In genomic region chr1:147241955-147242448, GRCh38 we compare ENCODE assay signal across 8 cellular contexts. TPM values are rescaled to one million over a fixed set of nuclear protein-coding genes. Genes with fewer than 3 reads are reported as not detected.
DNase-seq lines count a peak whose midpoint lies in the region; ATAC-seq and TF ChIP-seq lines count a peak whose summit lies in the region.

No MANE protein-coding gene starts in this region.

- intact Hi-C loops in ascending aorta (cut with DNase I) (loop anchor here (1.0 to 2.0 kb wide), 2 partner anchors 31 to 70 kb away; partner anchors contain the start of gene PRKAB2), left lung (cut with DNase I) (loop anchor here in 1 of 2 donors (5.0 kb wide), 1 partner anchor 70 kb away; the partner anchor contains the start of gene PRKAB2)

- DNase-seq in activated T-cell treated with anti-CD3 and anti-CD28 coated beads, Interleukin-2, amount 50 U/mL, for 4 hours = no peak
- no peak for DNase-seq in activated T-cell treated with anti-CD3 and anti-CD28 coated beads, Interleukin-2, amount 50 U/mL, for 48 hours
- DNase-seq in ascending aorta (ENCODE audit: low spot score in 2 of 2) (no peak), left lung (no peak), thoracic aorta (ENCODE audit: low spot score) (no peak), OCI-M1 (lab: John Stamatoyannopoulos, UW) (no peak)

- H3K4me3 ChIP-seq in ascending aorta = peak overlapping the region; percentile 68 to 91
- peak overlapping the region; percentile 85 to 94 for H3K4me3 ChIP-seq in left lung
- peak overlapping the region; percentile 96 for H3K4me3 ChIP-seq in thoracic aorta

- H3K4me1 Mint-ChIP-seq in activated T-cell treated with anti-CD3 and anti-CD28 coated beads, Interleukin-2, amount 50 U/mL, for 4 hours (ENCODE audit: low read depth) = peaks cover 34% of the 10 kb centered on the region

- H3K9me3 ChIP-seq in ascending aorta (no peaks in the 10 kb centered on the region), left lung (no peaks in the 10 kb centered on the region), thoracic aorta (no peaks in the 10 kb centered on the region)

- H3K36me3 Mint-ChIP-seq in activated T-cell treated with anti-CD3 and anti-CD28 coated beads, Interleukin-2, amount 50 U/mL, for 4 hours (ENCODE audit: insufficient read depth) = peaks cover 9% of the 10 kb centered on the region

- H3K27ac ChIP-seq in ascending aorta (peak overlapping the region; percentile 96 to 98), left lung (peak overlapping the region; percentile 90 to 93), thoracic aorta (peak overlapping the region; percentile 95 to 96)

- H3K27me3 ChIP-seq in ascending aorta = no peaks in the 10 kb centered on the region
- H3K27me3 ChIP-seq in left lung = no peaks in the 10 kb centered on the region
- H3K27me3 ChIP-seq in thoracic aorta (replicated peaks; ENCODE audit: insufficient read depth) = no peaks in the 10 kb centered on the region

- H3K4me3 Mint-ChIP-seq in activated T-cell treated with anti-CD3 and anti-CD28 coated beads, Interleukin-2, amount 50 U/mL, for 4 hours = peak overlapping the region; percentile 84

- H3K36me3 ChIP-seq in ascending aorta (no peaks in the 10 kb centered on the region), left lung (no peaks in the 10 kb centered on the region), thoracic aorta (no peaks in the 10 kb centered on the region)

- no peak for TF ChIP-seq CTCF in ascending aorta (IDR thresholded peaks at IDR 0.05)
- no peak for TF ChIP-seq CTCF in left lung (IDR thresholded peaks at IDR 0.05)
- no peak for TF ChIP-seq CTCF in thoracic aorta (IDR thresholded peaks at IDR 0.05)

- no peaks in the 10 kb centered on the region for H3K9me3 Mint-ChIP-seq in activated T-cell treated with anti-CD3 and anti-CD28 coated beads, Interleukin-2, amount 50 U/mL, for 4 hours

- no peaks in the 10 kb centered on the region for H3K4me1 ChIP-seq in ascending aorta
- H3K4me1 ChIP-seq in left lung = peaks cover 8 to 47% of the 10 kb centered on the region in 2 donors
- H3K4me1 ChIP-seq in thoracic aorta (ENCODE audit: control insufficient read depth in 1 of 2, low read depth in 2 of 2) = peaks cover 7 to 31% of the 10 kb centered on the region in 2 donors

- H3K27me3 Mint-ChIP-seq in activated T-cell treated with anti-CD3 and anti-CD28 coated beads, Interleukin-2, amount 50 U/mL, for 4 hours (ENCODE audit: low read depth) = no peaks in the 10 kb centered on the region

- no peak for ATAC-seq in activated T-cell treated with anti-CD3 and anti-CD28 coated beads, Interleukin-2, amount 50 U/mL, for 4 hours
- ATAC-seq in left lung (no peak), thoracic aorta (ENCODE audit: insufficient number of reproducible peaks, low FRiP score, low read depth) (no peak), HG03095 (IDR thresholded peaks at IDR 0.05; ENCODE audit: unreplicated experiment) (no peak), HG02870 (IDR thresholded peaks at IDR 0.05; ENCODE audit: unreplicated experiment) (no peak)

RNA-seq across cellular contexts. Expression of gene CHD1L, which starts 0.5 kb away (rescaled TPM):
- 10 to 100 TPM; 45.4 to 55.1 (median 48.4) TPM for total RNA-seq in activated T-cell treated with anti-CD3 and anti-CD28 coated beads, Interleukin-2, amount 50 U/mL, for 4 hours
- total RNA-seq in ascending aorta = 8.0 TPM
- total RNA-seq in left lung = 10 to 100 TPM; 36.2 to 40.3 TPM
- 10 to 100 TPM; 36.6 to 50.8 TPM for total RNA-seq in thoracic aorta

RNA-seq across cellular contexts. Expression of gene FMO5, which starts 16.9 kb away (rescaled TPM):
- under 1 TPM in 2 of 3 donors, not detected in 1; 0.20 to 0.22 TPM for total RNA-seq in activated T-cell treated with anti-CD3 and anti-CD28 coated beads, Interleukin-2, amount 50 U/mL, for 4 hours
- total RNA-seq in ascending aorta (19.6 TPM), left lung (10 to 100 TPM; 25.8 to 29.0 TPM), thoracic aorta (1 to 10 TPM; 1.9 to 4.7 TPM)
